1 cellular context compared by ENCODE assay signal in genomic region chr19:1503089-1503924, GRCh38.
TF ChIP-seq lines count a peak whose summit lies in the region.

No MANE protein-coding gene starts in this region.

TF ChIP-seq in K562, 482 proteins besides CTCF, POLR2A, EP300 and RAD21 (continued from another document and continues in another):
- no peak for TF ChIP-seq ATF6 (CRISPR knock-in tag; IDR thresholded peaks at IDR 0.05)
- peak; percentile 40 to 63; a peak in 1 of 4 replicates for TF ChIP-seq TEAD1 (CRISPR knock-in tag; IDR thresholded peaks at IDR 0.05)
- TF ChIP-seq SMC3 (conservative IDR thresholded peaks at IDR 0.05; ENCODE audit: insufficient read depth, low read depth, low read length), result 0 out of 2 replicates have a peak, but pooled peaks have one; percentile 31
- no peak for TF ChIP-seq UBTF (IDR thresholded peaks at IDR 0.05; ENCODE audit: borderline replicate concordance in 1 of 2, low read depth in 2 of 2, low read length in 2 of 2)
- no peak for TF ChIP-seq NCOA1 (IDR thresholded peaks at IDR 0.05; ENCODE audit: low read depth)
- no peak for TF ChIP-seq JUNB (CRISPR knock-in tag; conservative IDR thresholded peaks at IDR 0.05)
- no peak for TF ChIP-seq TCF7L2 (IDR thresholded peaks at IDR 0.05; ENCODE audit: low read depth, low read length)
- TF ChIP-seq RFX7 (CRISPR knock-in tag; IDR thresholded peaks at IDR 0.05), result no peak
- no peak for TF ChIP-seq CCAR2 (IDR thresholded peaks at IDR 0.05; ENCODE audit: low read depth, low read length)
- no peak for TF ChIP-seq ZBTB43 (CRISPR knock-in tag; IDR thresholded peaks at IDR 0.05)
- no peak for TF ChIP-seq STAT5B (CRISPR knock-in tag; IDR thresholded peaks at IDR 0.05)
- peak; percentile 33 to 58; a peak in 3 of 4 replicates for TF ChIP-seq NRF1 (conservative IDR thresholded peaks at IDR 0.05 in 1 of 2, IDR thresholded peaks at IDR 0.05 in 1 of 2)
- TF ChIP-seq HEY1 (CRISPR knock-in tag; IDR thresholded peaks at IDR 0.05; ENCODE audit: borderline replicate concordance), result no peak
- TF ChIP-seq KLF10 (CRISPR knock-in tag; IDR thresholded peaks at IDR 0.05), result no peak
- TF ChIP-seq MBD2 (IDR thresholded peaks at IDR 0.05; ENCODE audit: borderline replicate concordance, low read depth), result peak; percentile 54; the same call in 1 of the 2 replicates
- no peak for TF ChIP-seq ZC3H4 (CRISPR knock-in tag; IDR thresholded peaks at IDR 0.05; ENCODE audit: borderline replicate concordance)
- TF ChIP-seq E2F6 (IDR thresholded peaks at IDR 0.05; ENCODE audit: borderline replicate concordance in 1 of 2, extremely low read depth in 1 of 2, insufficient read depth in 1 of 2, insufficient read length in 1 of 2, low read depth in 1 of 2, low read length in 1 of 2, poor library complexity in 1 of 2, severe bottlenecking in 1 of 2), result peak; percentile 94 to 96
- TF ChIP-seq CBX2 (IDR thresholded peaks at IDR 0.05; ENCODE audit: insufficient read depth, low read length, poor library complexity, severe bottlenecking), result no peak
- TF ChIP-seq SRSF9 (IDR thresholded peaks at IDR 0.05; ENCODE audit: borderline replicate concordance, low read depth, low read length), result no peak
- TF ChIP-seq ZNF384 (IDR thresholded peaks at IDR 0.05; ENCODE audit: low read depth, low read length), result no peak
- TF ChIP-seq HOMEZ (CRISPR knock-in tag; IDR thresholded peaks at IDR 0.05), result no peak
- TF ChIP-seq ZNF316 (IDR thresholded peaks at IDR 0.05), result no peak
- no peak for TF ChIP-seq CGGBP1 (CRISPR knock-in tag; IDR thresholded peaks at IDR 0.05)
- no peak for TF ChIP-seq ILF3 (IDR thresholded peaks at IDR 0.05; ENCODE audit: borderline replicate concordance)
- TF ChIP-seq RBM17 (IDR thresholded peaks at IDR 0.05; ENCODE audit: borderline replicate concordance, low read depth, low read length), result no peak
- TF ChIP-seq TAF15 (IDR thresholded peaks at IDR 0.05; ENCODE audit: low read depth, low read length), result no peak
- TF ChIP-seq HMGXB4 (CRISPR knock-in tag; IDR thresholded peaks at IDR 0.05), result peak; percentile 90; the same call in 1 of the 2 replicates
- TF ChIP-seq IRF2 (CRISPR knock-in tag; IDR thresholded peaks at IDR 0.05), result no peak
- no peak for TF ChIP-seq NR2C1 (IDR thresholded peaks at IDR 0.05)
- no peak for TF ChIP-seq NR2C1 (tag; IDR thresholded peaks at IDR 0.05)
- TF ChIP-seq CHAMP1 (IDR thresholded peaks at IDR 0.05), result no peak
- no peak for TF ChIP-seq ZNF551 (CRISPR knock-in tag; IDR thresholded peaks at IDR 0.05)
- no peak for TF ChIP-seq ZBTB5 (IDR thresholded peaks at IDR 0.05)
- TF ChIP-seq RBM14 (IDR thresholded peaks at IDR 0.05; ENCODE audit: borderline replicate concordance, insufficient read depth, low read depth, low read length), result no peak
- TF ChIP-seq ZFX (CRISPR knock-in tag; IDR thresholded peaks at IDR 0.05), result peak; percentile 82
- TF ChIP-seq CLOCK (CRISPR knock-in tag; IDR thresholded peaks at IDR 0.05; ENCODE audit: borderline replicate concordance), result no peak
- no peak for TF ChIP-seq SMARCB1 (IDR thresholded peaks at IDR 0.05; ENCODE audit: insufficient read length, low read depth)
- TF ChIP-seq DACH1 (IDR thresholded peaks at IDR 0.05; ENCODE audit: partially characterized antibody), result no peak
- TF ChIP-seq PYGO2 (tag; IDR thresholded peaks at IDR 0.05), result no peak
- TF ChIP-seq RBM34 (IDR thresholded peaks at IDR 0.05; ENCODE audit: borderline replicate concordance, insufficient read depth, low read length), result no peak
- TF ChIP-seq KAT8 (IDR thresholded peaks at IDR 0.05; ENCODE audit: low read depth), result no peak
- 0 out of 2 replicates have a peak, but pooled peaks have one; percentile 80 for TF ChIP-seq XRCC5 (IDR thresholded peaks at IDR 0.05; ENCODE audit: low read depth, low read length)
- no peak for TF ChIP-seq ZNF445 (CRISPR knock-in tag; IDR thresholded peaks at IDR 0.05; ENCODE audit: low read depth)
- TF ChIP-seq ETS1 (conservative IDR thresholded peaks at IDR 0.05; ENCODE audit: control insufficient read depth, low read depth, low read length), result no peak
- TF ChIP-seq ZNF184 (CRISPR knock-in tag; IDR thresholded peaks at IDR 0.05), result no peak
- TF ChIP-seq ZNF436 (CRISPR knock-in tag; IDR thresholded peaks at IDR 0.05), result no peak
- TF ChIP-seq TARDBP (IDR thresholded peaks at IDR 0.05), result peak; percentile 48; the same call in 1 of the 2 replicates
